Comparison of ENCODE assay signal across 8 cellular contexts in the genomic region with DNA sequence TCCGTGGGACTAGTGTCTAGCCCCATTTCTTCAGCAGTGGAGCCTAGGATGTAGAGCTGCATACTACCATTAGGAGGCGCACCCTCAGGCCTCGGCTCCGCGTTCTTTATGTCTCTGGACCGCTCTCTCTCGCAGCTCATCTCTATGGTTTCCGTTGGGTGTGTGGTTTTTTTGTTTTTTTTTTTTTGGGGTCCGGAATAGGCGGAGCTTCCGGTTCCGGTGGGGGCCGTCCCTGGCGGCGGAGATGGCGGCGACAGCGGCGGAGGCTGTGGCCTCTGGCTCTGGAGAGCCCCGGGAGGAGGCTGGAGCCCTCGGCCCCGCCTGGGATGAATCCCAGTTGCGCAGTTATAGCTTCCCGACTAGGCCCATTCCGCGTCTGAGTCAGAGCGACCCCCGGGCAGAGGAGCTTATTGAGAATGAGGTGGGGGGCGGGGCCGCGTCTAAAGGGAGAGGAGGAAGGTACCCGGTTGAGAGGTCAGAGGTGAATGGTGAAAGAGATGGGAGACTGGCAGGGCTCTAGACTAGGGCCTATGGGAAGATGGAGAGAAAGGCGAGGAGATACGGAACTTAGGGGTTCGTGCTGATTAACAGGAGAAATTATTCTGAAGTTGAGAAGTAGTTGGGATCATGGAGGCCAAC. TPM values are rescaled to one million over a fixed set of nuclear protein-coding genes. Genes with fewer than 3 reads are reported as not detected.
A peak's percentile ranks its signal among the peaks of the same experiment; 100 is the strongest.
DNase-seq lines count a peak whose midpoint lies in the region; FAIRE-seq and TF ChIP-seq lines count a peak whose summit lies in the region.

Gene HIF1AN (plus strand): TSS at position 229 of the 639 bp plus-strand sequence. CDS start 16 bp downstream, at position 245.

- peak; percentile 94 for DNase-seq in H7
- DNase-seq in SHP77 (lab: John Stamatoyannopoulos, UW) = peak; percentile 92 to 93
- peak; percentile 95 for DNase-seq in activated effector memory CD4-positive, alpha-beta T cell treated with anti-CD3 and anti-CD28 coated beads, Interleukin-2, amount 50 U/mL, for 16 hours
- DNase-seq in foreskin fibroblast = peak; percentile 89 to 97
- peak; percentile 86 for DNase-seq in neural crest cell (ENCODE audit: low read depth, low spot score)

- H3K79me2 ChIP-seq in Loucy (ENCODE audit: insufficient read depth, low read length) = peaks cover 50% of the 10 kb centered on the region

- H3K36me3 Mint-ChIP-seq in neural crest cell (ENCODE audit: low read depth) = peaks cover 3% of the 10 kb centered on the region

- no peaks in the 10 kb centered on the region for H3K9me3 Mint-ChIP-seq in neural crest cell

- H3K4me3 ChIP-seq in H7 (ENCODE audit: insufficient read depth, low read depth, low read length) = peak within 1 kb of the TSS; percentile 60
- H3K4me3 ChIP-seq in Loucy (ENCODE audit: low read length, poor library complexity, severe bottlenecking) = peak within 1 kb of the TSS; percentile 85
- H3K4me3 ChIP-seq in foreskin fibroblast (ENCODE audit: low read depth in 1 of 2, low read length in 2 of 2) = peak within 1 kb of the TSS; percentile 79 to 96
- H3K4me3 ChIP-seq in stomach smooth muscle (ENCODE audit: low read length in 2 of 2) = peak within 1 kb of the TSS; percentile 84 to 87

- peaks cover 3% of the 10 kb centered on the region for H3K4me1 Mint-ChIP-seq in neural crest cell

- peak within 1 kb of the TSS; percentile 75 for H2AFZ ChIP-seq in Loucy (ENCODE audit: low read length)

- FAIRE-seq in G401.6 (lab: Jason Lieb, UNC) = peak; percentile 97

- H3K4me1 ChIP-seq in Loucy (ENCODE audit: insufficient read depth, low read length, poor library complexity, severe bottlenecking) = peaks cover 45% of the 10 kb centered on the region
- peaks cover 12% of the 10 kb centered on the region for H3K4me1 ChIP-seq in stomach smooth muscle (ENCODE audit: control insufficient read depth, insufficient read depth, low read length)

- TF ChIP-seq CTCF in Loucy (conservative IDR thresholded peaks at IDR 0.05; ENCODE audit: low read length) (peak; percentile 90), foreskin fibroblast (IDR thresholded peaks at IDR 0.05; ENCODE audit: low read depth, low read length) (peak; percentile 98), neural crest cell (conservative IDR thresholded peaks at IDR 0.05) (peak; percentile 93)

- H3K4me2 ChIP-seq in Loucy (ENCODE audit: low read depth, low read length, poor library complexity, severe bottlenecking) = peak within 1 kb of the TSS; percentile 100

- no peaks in the 10 kb centered on the region for H3K9me2 ChIP-seq in Loucy (replicated peaks; ENCODE audit: low read depth, low read length)

- peaks cover 17% of the 10 kb centered on the region for H3K36me3 ChIP-seq in H7 (replicated peaks; ENCODE audit: control insufficient read depth, insufficient read depth, low read length)
- H3K36me3 ChIP-seq in Loucy (ENCODE audit: insufficient read depth, low read length) = peaks cover 8% of the 10 kb centered on the region; the same call in 1 of the 2 replicates
- peaks cover 12 to 15% of the 10 kb centered on the region in 2 donors for H3K36me3 ChIP-seq in stomach smooth muscle (ENCODE audit: control insufficient read depth in 2 of 2, insufficient read depth in 2 of 2, low read length in 2 of 2)

- H3K27ac ChIP-seq in stomach smooth muscle (ENCODE audit: low read length) = peak within 1 kb of the TSS; percentile 62

- H3K27ac Mint-ChIP-seq in neural crest cell (ENCODE audit: unreplicated experiment) = no peak within 1 kb of the TSS

- H3K9me3 ChIP-seq in Loucy (ENCODE audit: insufficient read depth, low read depth, low read length) (no peaks in the 10 kb centered on the region), stomach smooth muscle (ENCODE audit: control insufficient read depth in 2 of 2, low read length in 2 of 2) (no peaks in the 10 kb centered on the region)

- H3K27me3 ChIP-seq in H7 (ENCODE audit: control insufficient read depth, insufficient read depth, low read length) (no peaks in the 10 kb centered on the region), Loucy (ENCODE audit: insufficient read depth, low read length, poor library complexity, severe bottlenecking) (no peaks in the 10 kb centered on the region), stomach smooth muscle (ENCODE audit: control insufficient read depth in 1 of 2, insufficient read depth in 2 of 2, low read length in 2 of 2) (no peaks in the 10 kb centered on the region)

- no peaks in the 10 kb centered on the region for H3K27me3 Mint-ChIP-seq in neural crest cell (ENCODE audit: low read depth)

- peaks cover 31% of the 10 kb centered on the region for H4K20me1 ChIP-seq in Loucy (ENCODE audit: insufficient read depth, low read length, poor library complexity, severe bottlenecking)

- H3K9ac ChIP-seq in Loucy (ENCODE audit: low read depth, low read length, poor library complexity, severe bottlenecking) (peak within 1 kb of the TSS; percentile 84), stomach smooth muscle (ENCODE audit: low read length in 2 of 2) (peak within 1 kb of the TSS; percentile 69 to 74)

- no peak within 1 kb of the TSS for H3K4me3 Mint-ChIP-seq in neural crest cell

- H3F3A ChIP-seq in Loucy (ENCODE audit: low read depth) = no peaks in the 10 kb centered on the region

RNA-seq across cellular contexts. Expression of gene HIF1AN, which starts in this region (rescaled TPM):
- total RNA-seq in H7 (2014; rRNA removed; shearing (Covaris generic)) = 8.1 and 10.0 TPM in 2 replicates
- 55.7 and 62.9 TPM in 2 replicates for total RNA-seq in neural crest cell

Comparison
In these comparisons a context has a peak if more than half of its experiments do, and no peak if none do; other contexts are left out.
1. Peak in every context shown above with its lines: DNase-seq, H3K4me3 ChIP-seq and H3K27ac ChIP-seq.